Comparison of ENCODE assay signal across 20 cellular contexts in the genomic region with DNA sequence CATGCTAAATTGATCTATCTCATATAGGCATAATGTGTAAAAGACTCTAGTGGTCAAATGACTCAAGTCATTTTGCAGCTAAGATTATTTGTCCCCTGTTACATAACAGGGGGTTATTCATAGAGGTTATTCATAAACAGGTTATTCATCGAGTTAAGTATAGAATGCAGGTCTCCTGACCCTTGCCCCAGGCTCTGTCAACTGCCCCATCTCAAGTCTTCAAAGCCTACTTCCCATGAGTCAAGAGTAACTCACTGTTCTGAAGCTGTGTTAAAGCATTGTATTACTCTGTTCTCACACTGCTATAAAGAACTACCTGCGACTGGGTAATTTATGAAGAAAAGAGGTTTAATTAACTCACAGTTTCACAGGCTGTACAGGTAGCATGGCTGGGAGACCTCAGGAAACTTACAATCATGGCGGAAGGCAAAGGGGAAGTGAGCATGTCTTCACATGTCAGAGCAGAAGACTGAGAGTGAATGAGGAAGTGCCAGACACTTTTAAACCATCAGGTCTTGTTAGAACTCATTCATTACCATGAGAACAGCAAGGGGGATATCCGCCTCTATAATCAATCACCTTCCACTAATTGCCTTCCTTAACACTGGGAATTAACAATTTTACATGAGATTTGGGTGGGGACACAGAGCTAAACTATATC.
DNase-seq lines count a peak whose midpoint lies in the region; ATAC-seq and TF ChIP-seq lines count a peak whose summit lies in the region.
"Had no signal": no experiment of that assay in that cellular context is flagged by ENCODE, and none has a peak within 500 bp of the region (broad histone marks: within the 10 kb centered on the region; RNA-seq: fewer than 3 reads in every experiment).

No MANE protein-coding gene starts in this region.

- peak overlapping the region; percentile 13; the same call in 1 of the 2 replicates for H4K91ac ChIP-seq in IMR-90 (ENCODE audit: insufficient read depth, low read depth, low read length)

- H3K56ac ChIP-seq in IMR-90 (ENCODE audit: extremely low read depth, insufficient read depth, low read length), result no peak overlapping the region

- peak overlapping the region; percentile 75; the same call in 1 of the 3 replicates for H2BK15ac ChIP-seq in IMR-90 (ENCODE audit: low read depth, low read length)

- no peak overlapping the region for H2AFZ ChIP-seq in IMR-90 (replicated peaks; ENCODE audit: low read length, poor library complexity)

- H2AK9ac ChIP-seq in IMR-90 (replicated peaks; ENCODE audit: low read depth, low read length, poor library complexity), result no peak overlapping the region

- peaks cover 25% of the 10 kb centered on the region for H3K4me1 ChIP-seq in IMR-90 (ENCODE audit: control insufficient read depth, insufficient read depth, low read length)
- peaks cover 17 to 79% of the 10 kb centered on the region in 2 donors for H3K4me1 ChIP-seq in thoracic aorta (ENCODE audit: control insufficient read depth in 1 of 2, low read depth in 2 of 2)
- H3K4me1 ChIP-seq: BLaER1 had no signal

- no peaks in the 10 kb centered on the region for H3K79me1 ChIP-seq in IMR-90 (ENCODE audit: low read depth in 1 of 2, low read length in 2 of 2)

- H2AK5ac ChIP-seq in IMR-90 (ENCODE audit: low read depth, low read length), result no peak overlapping the region

- no peak for TF ChIP-seq POLR2A in IMR-90 (IDR thresholded peaks at IDR 0.05; ENCODE audit: low read depth, low read length)

- in situ Hi-C loops in IMR-90 (cut with MboI; ENCODE audit: low sequenced_read_pairs), result no loop called here

- H3K27me3 ChIP-seq in IMR-90 (ENCODE audit: control insufficient read depth, insufficient read depth, low read length) (no peaks in the 10 kb centered on the region), thoracic aorta (replicated peaks; ENCODE audit: insufficient read depth) (no peaks in the 10 kb centered on the region)
- H3K27me3 ChIP-seq: BLaER1, neutrophil had no signal

- ATAC-seq in IMR-90 (ENCODE audit: low read depth) (no peak), thoracic aorta (ENCODE audit: insufficient number of reproducible peaks, low FRiP score, low read depth) (no peak), left ventricle myocardium superior (no peak), HG03457 (IDR thresholded peaks at IDR 0.05; ENCODE audit: unreplicated experiment) (no peak), natural killer cell (no peak)
- ATAC-seq: activated CD8-positive, alpha-beta T cell treated with anti-CD3 and anti-CD28 coated beads for 36 hours had no signal

- H3K36me3 Mint-ChIP-seq in brain (no peaks in the 10 kb centered on the region), natural killer cell (no peaks in the 10 kb centered on the region)

- H3K4ac ChIP-seq in IMR-90 (ENCODE audit: low read depth, low read length), result peak overlapping the region; percentile 50; the same call in 1 of the 2 replicates

- DNase-seq in IMR-90, result peak; percentile 25
- peak; percentile 22 for DNase-seq in OCI-M1 (lab: John Stamatoyannopoulos, UW)
- no peak for DNase-seq in thoracic aorta (ENCODE audit: low spot score)
- DNase-seq in left ventricle myocardium superior, result no peak
- DNase-seq in activated effector memory CD4-positive, alpha-beta T cell treated with anti-CD3 and anti-CD28 coated beads, Interleukin-2, amount 50 U/mL, for 16 hours, result no peak
- no peak for DNase-seq in natural killer cell
- DNase-seq: activated CD8-positive, alpha-beta T cell treated with anti-CD3 and anti-CD28 coated beads for 36 hours; erythroblast; head of caudate nucleus; mesendoderm; NCI-H1048; NCI-H2171; stimulated activated CD4-positive, alpha-beta T cell treated with anti-CD3 and anti-CD28 coated beads, Interleukin-4, amount 100 ng/mL, for 1 hour had no signal

- H4K8ac ChIP-seq in IMR-90 (ENCODE audit: low read depth in 2 of 2, low read length in 2 of 2), result peak overlapping the region in 1 of 2 experiments; percentile 38; a peak in 1 of 4 replicates

- H3K4me3 Mint-ChIP-seq in brain (no peak overlapping the region), natural killer cell (no peak overlapping the region)
- H3K4me3 Mint-ChIP-seq: activated CD8-positive, alpha-beta T cell treated with anti-CD3 and anti-CD28 coated beads for 36 hours; activated T-helper 1 cell treated with anti-CD3 and anti-CD28 coated beads, Interleukin-12 subunit alpha, Interleukin-12 subunit beta, Interleukin-2, Interleukin-4 antibody, amounts not matched to agents 30 ng/mL and 10 ng/mL and 1 ng/mL, durations not matched to agents 14 hours and 24 hours and 36 hours had no signal

- H3K27ac Mint-ChIP-seq in brain, result peak overlapping the region in 3 of 5 experiments; percentile 16 to 46 (median 29)
- no peak overlapping the region for H3K27ac Mint-ChIP-seq in natural killer cell
- H3K27ac Mint-ChIP-seq: activated CD8-positive, alpha-beta T cell treated with anti-CD3 and anti-CD28 coated beads for 36 hours; activated T-helper 1 cell treated with anti-CD3 and anti-CD28 coated beads, Interleukin-12 subunit alpha, Interleukin-12 subunit beta, Interleukin-2, Interleukin-4 antibody, amounts not matched to agents 30 ng/mL and 10 ng/mL and 1 ng/mL, durations not matched to agents 14 hours and 24 hours and 36 hours had no signal

- no peak for TF ChIP-seq CTCF in IMR-90 (conservative IDR thresholded peaks at IDR 0.05; ENCODE audit: low read depth, low read length)
- TF ChIP-seq CTCF in brain (conservative IDR thresholded peaks at IDR 0.05), result no peak
- no peak for TF ChIP-seq CTCF in thoracic aorta (IDR thresholded peaks at IDR 0.05)
- TF ChIP-seq CTCF in natural killer cell (IDR thresholded peaks at IDR 0.05), result no peak

- H3K27ac ChIP-seq in IMR-90 (ENCODE audit: insufficient read depth, low read length) (no peak overlapping the region; the same call in 1 of the 2 replicates), thoracic aorta (peak overlapping the region; percentile 44 to 62)
- H3K27ac ChIP-seq: BLaER1, neutrophil, SK-N-MC, VCaP had no signal

- peak overlapping the region; percentile 98 for H3K18ac ChIP-seq in IMR-90 (ENCODE audit: low read depth, low read length)

- peaks cover 55% of the 10 kb centered on the region for H3K4me1 Mint-ChIP-seq in brain
- H3K4me1 Mint-ChIP-seq in natural killer cell, result no peaks in the 10 kb centered on the region

- POLR2A ChIA-PET in IMR-90 (lab: Charles Lee; ENCODE audit: unreplicated experiment), result no interaction called here

- H3K4me3 ChIP-seq in IMR-90 (ENCODE audit: insufficient read depth, low read depth, low read length), result no peak overlapping the region
- no peak overlapping the region for H3K4me3 ChIP-seq in thoracic aorta
- H3K4me3 ChIP-seq: BLaER1, SK-N-MC had no signal

- peaks cover 9% of the 10 kb centered on the region for H3K27me3 Mint-ChIP-seq in brain
- H3K27me3 Mint-ChIP-seq in natural killer cell (ENCODE audit: low read depth in 2 of 2), result peaks cover 3 to 15% of the 10 kb centered on the region in 2 donors
- H3K27me3 Mint-ChIP-seq: activated CD8-positive, alpha-beta T cell treated with anti-CD3 and anti-CD28 coated beads for 36 hours had no signal

- H3K9me3 ChIP-seq in IMR-90 (ENCODE audit: control insufficient read depth, insufficient read depth, low read length) (no peaks in the 10 kb centered on the region), thoracic aorta (no peaks in the 10 kb centered on the region)
- H3K9me3 ChIP-seq: BLaER1, neutrophil had no signal

- intact Hi-C loops in IMR-90 (cut with micrococcal nuclease) (no loop called here), left ventricle myocardium superior (cut with micrococcal nuclease) (no loop called here), natural killer cell (cut with micrococcal nuclease) (no loop called here)

- H3K9me1 ChIP-seq in IMR-90 (ENCODE audit: insufficient read depth, low read length), result peaks cover 4% of the 10 kb centered on the region

- no peak overlapping the region for H3K14ac ChIP-seq in IMR-90 (replicated peaks; ENCODE audit: low read depth, low read length)

- peak overlapping the region; percentile 94; the same call in 1 of the 2 replicates for H4K5ac ChIP-seq in IMR-90 (ENCODE audit: low read depth, low read length)

- WGBS in IMR-90 (ENCODE audit: extremely low coverage in 2 of 2, insufficient read length in 1 of 2), 2 experiments, result no CpG with 5 or more reads among the region's 4 CpGs

- CTCF ChIA-PET in IMR-90 (lab: Yijun Ruan, JAX), result no interaction called here

- no peaks in the 10 kb centered on the region for H4K20me1 ChIP-seq in IMR-90 (ENCODE audit: insufficient read depth, low read length)
- H4K20me1 ChIP-seq: BLaER1 had no signal

- no peak overlapping the region for H3K9ac ChIP-seq in IMR-90 (ENCODE audit: low read depth, low read length)
- H3K9ac ChIP-seq: BLaER1 had no signal

- dilution Hi-C loops in IMR-90 (cut with HindIII; ENCODE audit: low sequenced_read_pairs, unreplicated experiment), result no loop called here

- peaks cover 2% of the 10 kb centered on the region; the same call in 1 of the 2 replicates for H3K36me3 ChIP-seq in IMR-90 (ENCODE audit: control insufficient read depth, insufficient read depth, low read length)
- H3K36me3 ChIP-seq in thoracic aorta, result no peaks in the 10 kb centered on the region
- H3K36me3 ChIP-seq: BLaER1, neutrophil had no signal

- TF ChIP-seq RAD21 in IMR-90 (IDR thresholded peaks at IDR 0.05; ENCODE audit: low read length), result no peak

- H2BK120ac ChIP-seq in IMR-90 (ENCODE audit: low read depth, low read length), result peak overlapping the region; percentile 20; the same call in 1 of the 2 replicates

- no TSS peak for BruUV-seq in IMR-90 (replicated peaks; lab: Mats Ljungman, UMichigan)

- H3K23ac ChIP-seq in IMR-90 (ENCODE audit: low read depth, low read length), result no peak overlapping the region; the same call in 1 of the 2 replicates

- no peaks in the 10 kb centered on the region for H3K9me3 Mint-ChIP-seq in brain
- no peaks in the 10 kb centered on the region for H3K9me3 Mint-ChIP-seq in natural killer cell
- H3K9me3 Mint-ChIP-seq: activated CD8-positive, alpha-beta T cell treated with anti-CD3 and anti-CD28 coated beads for 36 hours; activated T-helper 1 cell treated with anti-CD3 and anti-CD28 coated beads, Interleukin-12 subunit alpha, Interleukin-12 subunit beta, Interleukin-2, Interleukin-4 antibody, amounts not matched to agents 30 ng/mL and 10 ng/mL and 1 ng/mL, durations not matched to agents 14 hours and 24 hours and 36 hours had no signal

- H2BK5ac ChIP-seq in IMR-90 (ENCODE audit: low read depth, low read length, poor library complexity, severe bottlenecking), result no peak overlapping the region

- H3K4me2 ChIP-seq in IMR-90 (ENCODE audit: low read depth, low read length), result no peak overlapping the region
- H3K4me2 ChIP-seq: BLaER1 had no signal

- H2BK20ac ChIP-seq in IMR-90 (ENCODE audit: low read depth, low read length), result peak overlapping the region; percentile 53

TF ChIP-seq in IMR-90, 13 proteins besides CTCF, POLR2A, EP300 and RAD21 (continues in another document):
- TF ChIP-seq SMC3 (IDR thresholded peaks at IDR 0.05; ENCODE audit: low read depth, low read length), result no peak

Comparison
In these comparisons a context has a peak if more than half of its experiments do, and no peak if none do; other contexts are left out.
1. DNase-seq: peak in IMR-90 (single experiment) and OCI-M1 (single experiment); none in thoracic aorta (single experiment), left ventricle myocardium superior (single experiment), activated effector memory CD4-positive, alpha-beta T cell treated with anti-CD3 and anti-CD28 coated beads, Interleukin-2, amount 50 U/mL, for 16 hours (single experiment) and natural killer cell (single experiment).
2. H3K27ac Mint-ChIP-seq: peak in brain (3 of 5); none in natural killer cell (0 of 2).